20 cellular contexts compared by ENCODE assay signal in the genomic region with DNA sequence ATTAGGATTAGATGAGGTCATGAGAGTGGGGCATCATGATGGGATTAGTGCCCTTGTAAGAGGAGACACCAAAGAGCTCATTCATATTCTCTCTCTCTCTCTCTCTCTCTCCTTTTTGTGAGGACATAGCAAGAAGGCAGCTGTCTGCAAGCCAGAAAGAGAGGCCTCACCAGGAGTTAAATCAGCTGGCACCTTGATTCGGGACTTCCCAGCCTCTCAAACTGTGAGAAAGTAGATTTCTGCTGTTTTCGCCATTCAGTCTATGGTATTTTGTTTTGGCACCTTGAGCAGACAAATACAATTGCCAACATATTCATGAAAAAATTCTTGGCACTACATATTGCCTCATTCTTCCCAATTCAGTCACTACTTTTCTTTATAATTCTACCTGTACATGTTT. TPM values are rescaled to one million over a fixed set of nuclear protein-coding genes. Genes with fewer than 3 reads are reported as not detected.
DNase-seq lines count a peak whose midpoint lies in the region; ATAC-seq and TF ChIP-seq lines count a peak whose summit lies in the region.
"Had no signal": no experiment of that assay in that cellular context is flagged by ENCODE, and none has a peak within 500 bp of the region (broad histone marks: within the 10 kb centered on the region; RNA-seq: fewer than 3 reads in every experiment).

No MANE protein-coding gene starts in this region.

- ATAC-seq in naive thymus-derived CD8-positive, alpha-beta T cell = no peak
- no peak for ATAC-seq in PC-3
- ATAC-seq: A549; CD8-positive, alpha-beta T cell; HCT116; HepG2 had no signal

- CTCF ChIA-PET in MCF 10A (lab: Yijun Ruan, JAX) = interaction anchor here (0.6 to 2.4 kb wide), 5 partner anchors 9 to 551 kb away, joined by 3 to 7 read pairs (median 3); no protein-coding TSS in a partner anchor
- CTCF ChIA-PET in PC-3 (lab: Charles Lee) = no interaction called here

- BruUV-seq in MCF 10A (replicated peaks; lab: Mats Ljungman, UMichigan) (no TSS peak), PC-3 (replicated peaks; lab: Mats Ljungman, UMichigan) (no TSS peak)

- H3K9me3 ChIP-seq in breast epithelium (no peaks in the 10 kb centered on the region), PC-3 (ENCODE audit: low read length) (no peaks in the 10 kb centered on the region)
- H3K9me3 ChIP-seq: A549; BLaER1 treated with 17β-estradiol and CSF1 and Interleukin-3, amounts not matched to agents 10 nM and 100 nM had no signal

- no peak overlapping the region for H3K9ac ChIP-seq in PC-3 (ENCODE audit: low read length)
- H3K9ac ChIP-seq: BLaER1 treated with 17β-estradiol and CSF1 and Interleukin-3, amounts not matched to agents 10 nM and 100 nM had no signal

- peak overlapping the region; percentile 57 to 71 for H3K27ac ChIP-seq in breast epithelium
- H3K27ac ChIP-seq in PC-3 (ENCODE audit: low read length) = no peak overlapping the region
- H3K27ac ChIP-seq: 22Rv1, A549 had no signal

- H3K4me3 ChIP-seq in breast epithelium = no peak overlapping the region
- no peak overlapping the region for H3K4me3 ChIP-seq in cardiac fibroblast (replicated peaks in 1 of 2; ENCODE audit: low read depth in 2 of 2, low read length in 2 of 2)
- H3K4me3 ChIP-seq in PC-3 (ENCODE audit: low read length) = no peak overlapping the region
- H3K4me3 ChIP-seq: A549; BLaER1 treated with 17β-estradiol and CSF1 and Interleukin-3, amounts not matched to agents 10 nM and 100 nM had no signal

- no peak overlapping the region for H3K4me3 Mint-ChIP-seq in MCF 10A (ENCODE audit: unreplicated experiment)
- H3K4me3 Mint-ChIP-seq in naive thymus-derived CD8-positive, alpha-beta T cell = no peak overlapping the region
- H3K4me3 Mint-ChIP-seq: B cell; CD8-positive, alpha-beta T cell had no signal

- no peaks in the 10 kb centered on the region for H3F3A ChIP-seq in PC-3 (ENCODE audit: low read length, unreplicated experiment)

- H3K9me3 Mint-ChIP-seq in MCF 10A (ENCODE audit: unreplicated experiment) = no peaks in the 10 kb centered on the region
- H3K9me3 Mint-ChIP-seq in naive thymus-derived CD8-positive, alpha-beta T cell = peaks cover 0 to 8% (median 2%) of the 10 kb centered on the region in 9 donors
- H3K9me3 Mint-ChIP-seq: CD8-positive, alpha-beta T cell; IgD-negative memory B cell had no signal

- POLR2A ChIA-PET in MCF 10A (lab: Yijun Ruan, JAX) = interaction anchor here (0.7 to 14.7 kb wide), 4 partner anchors 8 to 24 kb away, joined by 3 to 186 read pairs (median 36); a partner anchor contains a TSS
- POLR2A ChIA-PET in naive thymus-derived CD8-positive, alpha-beta T cell (lab: Charles Lee) = interaction anchor here (0.7 kb wide), 1 partner anchor 20 kb away, joined by 3 read pairs; no protein-coding TSS in a partner anchor
- POLR2A ChIA-PET in PC-3 (lab: Charles Lee; ENCODE audit: unreplicated experiment) = no interaction called here

- no peak for TF ChIP-seq POLR2A in breast epithelium (IDR thresholded peaks at IDR 0.05)

- H2AFZ ChIP-seq in PC-3 (ENCODE audit: low read length) = no peak overlapping the region

- H3K4me2 ChIP-seq in PC-3 (ENCODE audit: low read length) = no peak overlapping the region
- H3K4me2 ChIP-seq: A549 had no signal

- H3K79me2 ChIP-seq in PC-3 (ENCODE audit: low read length) = no peaks in the 10 kb centered on the region

- peaks cover 20% of the 10 kb centered on the region for H3K27me3 Mint-ChIP-seq in MCF 10A (ENCODE audit: insufficient read depth, unreplicated experiment)
- H3K27me3 Mint-ChIP-seq in naive thymus-derived CD8-positive, alpha-beta T cell = no peaks in the 10 kb centered on the region
- H3K27me3 Mint-ChIP-seq: B cell, IgD-negative memory B cell had no signal

- intact Hi-C loops in breast epithelium (cut with DNase I; ENCODE audit: low total_unique reads) (no loop called here), MCF 10A (cut with micrococcal nuclease) (no loop called here), PC-3 (cut with micrococcal nuclease) (no loop called here)

- H3K27me3 ChIP-seq in breast epithelium = no peaks in the 10 kb centered on the region
- H3K27me3 ChIP-seq in PC-3 (ENCODE audit: low read length) = no peaks in the 10 kb centered on the region
- H3K27me3 ChIP-seq: BLaER1 treated with 17β-estradiol and CSF1 and Interleukin-3, amounts not matched to agents 10 nM and 100 nM had no signal

- no peaks in the 10 kb centered on the region for H3K4me1 ChIP-seq in breast epithelium
- peaks cover 16% of the 10 kb centered on the region for H3K4me1 ChIP-seq in PC-3 (ENCODE audit: insufficient read depth, low read length)

- H3K36me3 ChIP-seq in breast epithelium = no peaks in the 10 kb centered on the region
- no peaks in the 10 kb centered on the region for H3K36me3 ChIP-seq in PC-3 (ENCODE audit: low read depth, low read length)
- H3K36me3 ChIP-seq: BLaER1 treated with 17β-estradiol and CSF1 and Interleukin-3, amounts not matched to agents 10 nM and 100 nM had no signal

- no peaks in the 10 kb centered on the region for H3K9me2 ChIP-seq in PC-3 (replicated peaks; ENCODE audit: low read length)

- H4K20me1 ChIP-seq in PC-3 (ENCODE audit: low read length) = no peaks in the 10 kb centered on the region
- H4K20me1 ChIP-seq: BLaER1 treated with 17β-estradiol and CSF1 and Interleukin-3, amounts not matched to agents 10 nM and 100 nM had no signal

- H3K27ac Mint-ChIP-seq in MCF 10A (ENCODE audit: low read depth, unreplicated experiment) = no peak overlapping the region
- H3K27ac Mint-ChIP-seq in naive thymus-derived CD8-positive, alpha-beta T cell = peak overlapping the region in 1 of 10 donors; percentile 34
- H3K27ac Mint-ChIP-seq: B cell; CD8-positive, alpha-beta T cell; IgD-negative memory B cell had no signal

- H3K36me3 Mint-ChIP-seq in MCF 10A (ENCODE audit: insufficient read depth, unreplicated experiment) = no peaks in the 10 kb centered on the region
- H3K36me3 Mint-ChIP-seq in naive thymus-derived CD8-positive, alpha-beta T cell = peaks cover 4 to 14% (median 10%) of the 10 kb centered on the region in 3 donors
- H3K36me3 Mint-ChIP-seq: CD8-positive, alpha-beta T cell had no signal

- no peak for DNase-seq in breast epithelium (ENCODE audit: low spot score in 2 of 2)
- DNase-seq in MCF 10A (ENCODE audit: unreplicated experiment) = no peak
- peak; percentile 44 for DNase-seq in NCI-H82 treated with DMSO at 0.1 percent for 48 hours (lab: John Stamatoyannopoulos, UW; ENCODE audit: unreplicated experiment)
- peak; percentile 12 to 31 for DNase-seq in cardiac fibroblast (ENCODE audit: low read depth in 2 of 2)
- no peak for DNase-seq in naive thymus-derived CD8-positive, alpha-beta T cell
- no peak for DNase-seq in SKM-1 treated with dmso at 0.1 percent for 144 hours (lab: John Stamatoyannopoulos, UW; ENCODE audit: unreplicated experiment)
- DNase-seq in NCI-H1417 (lab: John Stamatoyannopoulos, UW) = no peak
- no peak for DNase-seq in PC-3
- DNase-seq: Calu3; CD8-positive, alpha-beta T cell; DMS79 treated with DMSO at 0.1 percent for 48 hours; GOT3; H7 had no signal

- TF ChIP-seq CTCF in breast epithelium (IDR thresholded peaks at IDR 0.05) = no peak
- TF ChIP-seq CTCF in MCF 10A (IDR thresholded peaks at IDR 0.05; ENCODE audit: unreplicated experiment) = no peak
- no peak for TF ChIP-seq CTCF in cardiac fibroblast (IDR thresholded peaks at IDR 0.05; ENCODE audit: low read depth, low read length)
- no peak for TF ChIP-seq CTCF in PC-3 (conservative IDR thresholded peaks at IDR 0.05; ENCODE audit: low read depth, low read length)

- peaks cover 17% of the 10 kb centered on the region for H3K4me1 Mint-ChIP-seq in MCF 10A (ENCODE audit: insufficient read depth, unreplicated experiment)
- peaks cover 0 to 5% (median 0%) of the 10 kb centered on the region in 4 donors for H3K4me1 Mint-ChIP-seq in naive thymus-derived CD8-positive, alpha-beta T cell

RNA-seq across cellular contexts. Expression of a gene that starts 20.6 kb away (rescaled TPM):
- 10 to 100 TPM; 40.6 to 49.6 (median 41.0) TPM for total RNA-seq in breast epithelium
- 75.2 and 80.7 TPM in 2 replicates for total RNA-seq in MCF 10A (2022)
- total RNA-seq in naive thymus-derived CD8-positive, alpha-beta T cell = 10 to 100 TPM; 53.3 to 59.7 TPM
- polyA plus RNA-seq in naive thymus-derived CD8-positive, alpha-beta T cell = 10 to 100 TPM; 32.4 to 39.0 (median 35.9) TPM
- 14.9 and 15.7 TPM in 2 replicates for total RNA-seq in PC-3 (2014; rRNA removed)

RNA-seq across cellular contexts. Expression of a gene that starts 24.7 kb away (rescaled TPM):
- total RNA-seq in breast epithelium = 1 to 10 TPM in 1 of 3 donors, under 1 TPM in 2; 0.44 to 1.1 (median 0.66) TPM
- 0.56 and 0.68 TPM in 2 replicates for total RNA-seq in MCF 10A (2022)
- 1 to 10 TPM; 1.4 to 1.7 TPM for total RNA-seq in naive thymus-derived CD8-positive, alpha-beta T cell
- under 1 TPM; 0.08 to 0.47 (median 0.19) TPM for polyA plus RNA-seq in naive thymus-derived CD8-positive, alpha-beta T cell
- total RNA-seq in PC-3 (2014; rRNA removed) = 0.15 and 0.23 TPM in 2 replicates

RNA-seq across cellular contexts. Expression of a gene that starts 24.8 kb away (rescaled TPM):
- total RNA-seq in breast epithelium = 100 to 1,000 TPM; 178 to 366 (median 186) TPM
- 55.5 and 64.1 TPM in 2 replicates for total RNA-seq in MCF 10A (2022)
- 10 to 100 TPM; 83.3 to 90.0 TPM for total RNA-seq in naive thymus-derived CD8-positive, alpha-beta T cell
- 10 to 100 TPM; 29.4 to 37.7 (median 30.4) TPM for polyA plus RNA-seq in naive thymus-derived CD8-positive, alpha-beta T cell
- total RNA-seq in PC-3 (2014; rRNA removed) = 7.8 and 18.5 TPM in 2 replicates

Comparison
In these comparisons a context has a peak if more than half of its experiments do, and no peak if none do; other contexts are left out.
1. DNase-seq: peak in NCI-H82 treated with DMSO at 0.1 percent for 48 hours (single experiment) and cardiac fibroblast (2 of 2); none in breast epithelium (0 of 2), MCF 10A (single experiment), naive thymus-derived CD8-positive, alpha-beta T cell (0 of 10), SKM-1 treated with dmso at 0.1 percent for 144 hours (single experiment), NCI-H1417 (0 of 3) and PC-3 (single experiment).